Comparison of ENCODE assay signal across 1 cellular context in the genomic region with DNA sequence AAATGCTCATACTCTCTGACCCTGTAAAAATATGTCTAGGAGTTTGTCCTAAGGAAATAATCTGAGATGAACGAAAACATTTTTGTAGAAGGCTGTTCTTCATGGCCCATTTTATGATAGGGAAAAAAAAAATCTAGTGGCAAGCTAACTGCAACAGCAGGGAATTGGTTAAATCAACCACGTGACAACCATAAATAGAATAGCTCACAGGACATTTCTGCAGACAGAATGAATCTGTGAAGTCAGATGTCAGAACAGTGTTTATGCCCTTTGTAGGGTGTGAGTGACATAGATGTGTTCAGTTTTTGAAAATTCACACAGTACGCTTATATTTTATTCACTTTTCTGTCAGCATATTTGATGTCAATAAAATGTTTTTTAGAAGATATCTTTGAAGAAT.
TF ChIP-seq lines count a peak whose summit lies in the region.

No MANE protein-coding gene starts in this region.

TF ChIP-seq in WTC11, 78 proteins besides CTCF, POLR2A, EP300 and RAD21:
- TF ChIP-seq STAT6 (CRISPR knock-in tag; conservative IDR thresholded peaks at IDR 0.05; ENCODE audit: low read depth) (no peak), NFE2L1 (CRISPR knock-in tag; IDR thresholded peaks at IDR 0.05) (no peak)
- TF ChIP-seq, protein P1, sequence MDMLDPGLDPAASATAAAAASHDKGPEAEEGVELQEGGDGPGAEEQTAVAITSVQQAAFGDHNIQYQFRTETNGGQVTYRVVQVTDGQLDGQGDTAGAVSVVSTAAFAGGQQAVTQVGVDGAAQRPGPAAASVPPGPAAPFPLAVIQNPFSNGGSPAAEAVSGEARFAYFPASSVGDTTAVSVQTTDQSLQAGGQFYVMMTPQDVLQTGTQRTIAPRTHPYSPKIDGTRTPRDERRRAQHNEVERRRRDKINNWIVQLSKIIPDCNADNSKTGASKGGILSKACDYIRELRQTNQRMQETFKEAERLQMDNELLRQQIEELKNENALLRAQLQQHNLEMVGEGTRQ (CRISPR knock-in tag; IDR thresholded peaks at IDR 0.05), result no peak
